In genomic region chr14:95480109-95480886, GRCh38 we compare ENCODE assay signal across 8 cellular contexts. TPM values are rescaled to one million over a fixed set of nuclear protein-coding genes. Genes with fewer than 3 reads are reported as not detected.
A peak's percentile ranks its signal among the peaks of the same experiment; 100 is the strongest.
DNase-seq lines count a peak whose midpoint lies in the region; TF ChIP-seq lines count a peak whose summit lies in the region.

No MANE protein-coding gene starts in this region.

- CTCF ChIA-PET in MCF 10A (lab: Yijun Ruan, JAX) = no interaction called here

- H3K36me3 Mint-ChIP-seq in MCF 10A (ENCODE audit: insufficient read depth, unreplicated experiment) = no peaks in the 10 kb centered on the region

- no peak overlapping the region for H2AFZ ChIP-seq in trophoblast cell (ENCODE audit: insufficient read depth, low read length, poor library complexity)

- no peaks in the 10 kb centered on the region for H3K9me3 ChIP-seq in trophoblast cell (ENCODE audit: insufficient read depth, low read depth, low read length)
- H3K9me3 ChIP-seq in WERI-Rb-1 (ENCODE audit: severe bottlenecking) = no peaks in the 10 kb centered on the region

- no peak overlapping the region for H2BK120ac ChIP-seq in trophoblast cell (ENCODE audit: insufficient read depth, low read length, poor library complexity)

- H3K23ac ChIP-seq in trophoblast cell (ENCODE audit: low read length) = no peak overlapping the region

- no peaks in the 10 kb centered on the region for H3K27me3 Mint-ChIP-seq in MCF 10A (ENCODE audit: insufficient read depth, unreplicated experiment)

- no peak overlapping the region for H3K4ac ChIP-seq in trophoblast cell (ENCODE audit: low read depth, low read length)

- DNase-seq in GM13976 (ENCODE audit: low spot score) (peak; percentile 68), NAMALWA (ENCODE audit: low spot score) (peak; percentile 57), MCF 10A (ENCODE audit: unreplicated experiment) (peak; percentile 66), trophoblast cell (peak; percentile 86 to 89), NCI-H187 (lab: John Stamatoyannopoulos, UW) (no peak), NCI-H526 treated with DMSO at 0.1 percent for 48 hours (lab: John Stamatoyannopoulos, UW) (no peak), SKM-1 (lab: John Stamatoyannopoulos, UW; ENCODE audit: unreplicated experiment) (no peak), WERI-Rb-1 (no peak)

- H2AK5ac ChIP-seq in trophoblast cell (ENCODE audit: low read length) = no peak overlapping the region

- H3K9ac ChIP-seq in trophoblast cell (ENCODE audit: low read length) = no peak overlapping the region

- H3K27ac ChIP-seq in trophoblast cell (ENCODE audit: low read depth, low read length) = no peak overlapping the region
- no peak overlapping the region for H3K27ac ChIP-seq in WERI-Rb-1

- no peak overlapping the region for H4K8ac ChIP-seq in trophoblast cell (ENCODE audit: low read depth, low read length)

- H2BK5ac ChIP-seq in trophoblast cell (ENCODE audit: low read depth, low read length, poor library complexity) = no peak overlapping the region

- no peaks in the 10 kb centered on the region for H3K79me2 ChIP-seq in trophoblast cell (ENCODE audit: control insufficient read depth, insufficient read depth, low read length, poor library complexity)

- no peak overlapping the region for H3K4me3 Mint-ChIP-seq in MCF 10A (ENCODE audit: unreplicated experiment)

- peaks cover 31% of the 10 kb centered on the region for H3K4me1 Mint-ChIP-seq in MCF 10A (ENCODE audit: insufficient read depth, unreplicated experiment)

- H3K18ac ChIP-seq in trophoblast cell (ENCODE audit: low read length) = no peak overlapping the region

- TF ChIP-seq CTCF in GM13976 (IDR thresholded peaks at IDR 0.05; ENCODE audit: borderline replicate concordance, control extremely low read depth, extremely low read depth, insufficient read depth, missing control alignments) (no peak), MCF 10A (IDR thresholded peaks at IDR 0.05; ENCODE audit: unreplicated experiment) (no peak), WERI-Rb-1 (IDR thresholded peaks at IDR 0.05; ENCODE audit: low read depth, low read length) (no peak)

- no peak overlapping the region for H3K4me2 ChIP-seq in trophoblast cell (ENCODE audit: low read length)

- H3K79me1 ChIP-seq in trophoblast cell (ENCODE audit: low read length) = peaks cover 3% of the 10 kb centered on the region

- intact Hi-C loops in MCF 10A (cut with micrococcal nuclease) = no loop called here

- in situ Hi-C loops in GM13976 (cut with MboI; ENCODE audit: low sequenced_read_pairs, unreplicated experiment) = no loop called here

- H3K9me3 Mint-ChIP-seq in MCF 10A (ENCODE audit: unreplicated experiment) = no peaks in the 10 kb centered on the region

- H3K4me1 ChIP-seq in trophoblast cell (ENCODE audit: control insufficient read depth in 1 of 2, insufficient read depth in 2 of 2, low read length in 2 of 2) = peaks cover 25 to 26% of the 10 kb centered on the region in 2 experiments

- H3K4me3 ChIP-seq in trophoblast cell (ENCODE audit: low read depth, low read length) (no peak overlapping the region), WERI-Rb-1 (ENCODE audit: low read depth, low read length) (no peak overlapping the region)

- H4K91ac ChIP-seq in trophoblast cell (ENCODE audit: low read depth, low read length) = no peak overlapping the region

- no TSS peak for BruUV-seq in MCF 10A (replicated peaks; lab: Mats Ljungman, UMichigan)

- no peak overlapping the region for H2BK12ac ChIP-seq in trophoblast cell (ENCODE audit: low read length)

- no peak overlapping the region for H3K14ac ChIP-seq in trophoblast cell (ENCODE audit: low read length)

- H3K27me3 ChIP-seq in trophoblast cell (ENCODE audit: insufficient read depth, low read length) = no peaks in the 10 kb centered on the region
- H3K27me3 ChIP-seq in WERI-Rb-1 (ENCODE audit: insufficient read depth, low read depth, severe bottlenecking) = no peaks in the 10 kb centered on the region

- H4K12ac ChIP-seq in trophoblast cell (ENCODE audit: low read depth, low read length) = no peak overlapping the region

- POLR2A ChIA-PET in MCF 10A (lab: Yijun Ruan, JAX) = interaction anchor here (1.1 kb wide), 1 partner anchor 15 kb away, joined by 3 read pairs; no protein-coding TSS in a partner anchor

- peak overlapping the region; percentile 3 for H3K27ac Mint-ChIP-seq in MCF 10A (ENCODE audit: low read depth, unreplicated experiment)

- WGBS in trophoblast cell (ENCODE audit: extremely low coverage, insufficient coverage, insufficient read length) = no CpG with 5 or more reads among the region's 11 CpGs

- H3K36me3 ChIP-seq in trophoblast cell (ENCODE audit: control insufficient read depth in 1 of 2, insufficient read depth in 2 of 2, low read length in 2 of 2) (no peaks in the 10 kb centered on the region), WERI-Rb-1 (no peaks in the 10 kb centered on the region)

RNA-seq across cellular contexts. Expression of gene SYNE3, which starts 36.2 kb away (rescaled TPM):
- 8.9 and 9.5 TPM in 2 replicates for total RNA-seq in MCF 10A (2022)
- 0.81 and 0.86 TPM in 2 replicates for polyA plus RNA-seq in trophoblast cell (2013)

RNA-seq across cellular contexts. Expression of gene GLRX5, which starts 54.6 kb away (rescaled TPM):
- 32.2 and 39.8 TPM in 2 replicates for total RNA-seq in MCF 10A (2022)
- 44.9 and 47.3 TPM in 2 replicates for polyA plus RNA-seq in trophoblast cell (2013)

Comparison
In these comparisons a context has a peak if more than half of its experiments do, and no peak if none do; other contexts are left out.
1. DNase-seq: peak in GM13976 (single experiment), NAMALWA (single experiment), MCF 10A (single experiment) and trophoblast cell (2 of 2); none in NCI-H187 (0 of 2), NCI-H526 treated with DMSO at 0.1 percent for 48 hours (single experiment), SKM-1 (single experiment) and WERI-Rb-1 (single experiment).